Comparison of ENCODE assay signal across 2 cellular contexts in genomic region chr17:66507982-66508760, GRCh38.
TF ChIP-seq lines count a peak whose summit lies in the region.

No MANE protein-coding gene starts in this region.

TF ChIP-seq in GM23338, 12 proteins besides CTCF, POLR2A, EP300 and RAD21 (continued from another document):
- TF ChIP-seq ZNF462 (CRISPR knock-in tag; IDR thresholded peaks at IDR 0.05), result no peak
- TF ChIP-seq POLR2AphosphoS5 (IDR thresholded peaks at IDR 0.05; ENCODE audit: low read depth), result no peak
- TF ChIP-seq CREB1 (CRISPR knock-in tag; IDR thresholded peaks at IDR 0.05; ENCODE audit: low read depth), result no peak
- no peak for TF ChIP-seq ZNF331 (CRISPR knock-in tag; IDR thresholded peaks at IDR 0.05; ENCODE audit: low read depth)
- no peak for TF ChIP-seq EZH2phosphoT487 (IDR thresholded peaks at IDR 0.05; ENCODE audit: unreplicated experiment)
- no peak for TF ChIP-seq STAT1 (IDR thresholded peaks at IDR 0.05; ENCODE audit: unreplicated experiment)
- no peak for TF ChIP-seq REST (IDR thresholded peaks at IDR 0.05; ENCODE audit: unreplicated experiment)
- no peak for TF ChIP-seq JUNB (IDR thresholded peaks at IDR 0.05; ENCODE audit: unreplicated experiment)

TF ChIP-seq in WTC11, 78 proteins besides CTCF, POLR2A, EP300 and RAD21 (continued from another document):
- no peak for TF ChIP-seq ZNF425 (CRISPR knock-in tag; conservative IDR thresholded peaks at IDR 0.05)
- TF ChIP-seq TEAD4 (CRISPR knock-in tag; IDR thresholded peaks at IDR 0.05), result no peak
- no peak for TF ChIP-seq GRHL2 (CRISPR knock-in tag; IDR thresholded peaks at IDR 0.05; ENCODE audit: insufficient replicate concordance, severe bottlenecking)
- no peak for TF ChIP-seq ATF1 (CRISPR knock-in tag; IDR thresholded peaks at IDR 0.05)
- no peak for TF ChIP-seq FOXK1 (CRISPR knock-in tag; IDR thresholded peaks at IDR 0.05)
- TF ChIP-seq NFE2L1 (CRISPR knock-in tag; IDR thresholded peaks at IDR 0.05), result no peak
- TF ChIP-seq ESRRA (CRISPR knock-in tag; IDR thresholded peaks at IDR 0.05; ENCODE audit: borderline replicate concordance), result no peak
- TF ChIP-seq SMAD4 (CRISPR knock-in tag; IDR thresholded peaks at IDR 0.05), result no peak
